Comparison of ENCODE assay signal across 26 cellular contexts in genomic region chr19:44958090-44958489, GRCh38. TPM values are rescaled to one million over a fixed set of nuclear protein-coding genes. Genes with fewer than 3 reads are reported as not detected.
DNase-seq lines count a peak whose midpoint lies in the region; ATAC-seq, FAIRE-seq and TF ChIP-seq lines count a peak whose summit lies in the region.
"Had no signal": no experiment of that assay in that cellular context is flagged by ENCODE, and none has a peak within 500 bp of the region (broad histone marks: within the 10 kb centered on the region; RNA-seq: fewer than 3 reads in every experiment).

No MANE protein-coding gene starts in this region.

- TF ChIP-seq RAD21 in GM12878 (IDR thresholded peaks at IDR 0.05; ENCODE audit: insufficient read depth, low read depth, low read length) = no peak

- no peaks in the 10 kb centered on the region for H3K9me3 ChIP-seq in NT2/D1 (ENCODE audit: insufficient read depth, low read length)
- H3K9me3 ChIP-seq in GM12878 (replicated peaks; ENCODE audit: control insufficient read depth, insufficient read depth, low read length) = no peaks in the 10 kb centered on the region
- H3K9me3 ChIP-seq: heart right ventricle had no signal

- ATAC-seq in activated T-cell treated with anti-CD3 and anti-CD28 coated beads, Interleukin-2, amount 50 U/mL, for 4 hours = no peak
- no peak for ATAC-seq in GM12878
- ATAC-seq: activated naive CD4-positive, alpha-beta T cell treated with anti-CD3 and anti-CD28 coated beads, Interleukin-2, amount 50 U/mL, for 72 hours; heart right ventricle had no signal

- H3K9ac ChIP-seq in NT2/D1 (ENCODE audit: insufficient read length, low read depth) = peak overlapping the region; percentile 22
- H3K9ac ChIP-seq in GM12878 (ENCODE audit: control insufficient read depth, insufficient read depth, low read length) = no peak overlapping the region

- H3K36me3 ChIP-seq in NT2/D1 (ENCODE audit: insufficient read depth, insufficient read length, low read length) (peaks cover 34% of the 10 kb centered on the region), GM12878 (ENCODE audit: control insufficient read depth in 2 of 2, insufficient read depth in 2 of 2, low read length in 1 of 2) (peaks cover 3 to 8% of the 10 kb centered on the region in 2 experiments; a peak in 3 of 4 replicates)

- H3K4me2 ChIP-seq in GM12878 (ENCODE audit: control insufficient read depth, insufficient read depth) = peak overlapping the region; percentile 45

- H3K36me3 Mint-ChIP-seq in activated T-cell treated with anti-CD3 and anti-CD28 coated beads, Interleukin-2, amount 50 U/mL, for 24 hours (ENCODE audit: low read depth) = peaks cover 45% of the 10 kb centered on the region
- H3K36me3 Mint-ChIP-seq in activated T-cell treated with anti-CD3 and anti-CD28 coated beads, Interleukin-2, amount 50 U/mL, for 4 hours (ENCODE audit: insufficient read depth) = peaks cover 13% of the 10 kb centered on the region
- H3K36me3 Mint-ChIP-seq in progenitor cell of endocrine pancreas (ENCODE audit: insufficient read depth) = peaks cover 2% of the 10 kb centered on the region

- no peak for DNase-seq in activated T-cell treated with anti-CD3 and anti-CD28 coated beads, Interleukin-2, amount 50 U/mL, for 24 hours
- no peak for DNase-seq in activated T-cell treated with anti-CD3 and anti-CD28 coated beads, Interleukin-2, amount 50 U/mL, for 4 hours
- no peak for DNase-seq in NT2/D1 (ENCODE audit: low read depth, low spot score)
- no peak for DNase-seq in GM12878 (ENCODE audit: low read depth, low spot score)
- no peak for DNase-seq in progenitor cell of endocrine pancreas (ENCODE audit: low spot score, unreplicated experiment)
- no peak for DNase-seq in stimulated activated CD4-positive, alpha-beta T cell treated with anti-CD3 and anti-CD28 coated beads, Interleukin-15, amount 100 ng/mL, for 24 hours
- DNase-seq in hypothalamus (lab: John Stamatoyannopoulos, UW) = no peak
- DNase-seq in NCI-H1930 (lab: John Stamatoyannopoulos, UW) = no peak
- DNase-seq: ACHN; activated CD4-positive, CD25-positive, alpha-beta regulatory T cell; CD8-positive, alpha-beta memory T cell; central memory CD4-positive, alpha-beta T cell; DMS79 treated with DMSO at 0.1 percent for 48 hours; effector memory CD4-positive, alpha-beta T cell; heart right ventricle; islet precursor cell; mesendoderm; NCI-H1436; NCI-H345; T-helper 2 cell had no signal

- H3K27ac Mint-ChIP-seq in activated T-cell treated with anti-CD3 and anti-CD28 coated beads, Interleukin-2, amount 50 U/mL, for 24 hours = peak overlapping the region; percentile 99
- peak overlapping the region; percentile 68 for H3K27ac Mint-ChIP-seq in progenitor cell of endocrine pancreas

- peaks cover 55% of the 10 kb centered on the region for H3K4me1 Mint-ChIP-seq in activated T-cell treated with anti-CD3 and anti-CD28 coated beads, Interleukin-2, amount 50 U/mL, for 24 hours (ENCODE audit: low read depth)
- H3K4me1 Mint-ChIP-seq in activated T-cell treated with anti-CD3 and anti-CD28 coated beads, Interleukin-2, amount 50 U/mL, for 4 hours (ENCODE audit: low read depth) = peaks cover 57% of the 10 kb centered on the region
- peaks cover 19% of the 10 kb centered on the region for H3K4me1 Mint-ChIP-seq in progenitor cell of endocrine pancreas (ENCODE audit: low read depth)

- H3K27ac ChIP-seq in GM12878 (ENCODE audit: control insufficient read depth, insufficient read depth) = peak overlapping the region; percentile 7; the same call in 1 of the 2 replicates

- SMC1A ChIA-PET in GM12878 (lab: Charles Lee; ENCODE audit: uncharacterized antibody, unreplicated experiment) = interaction anchor here (0.6 to 2.0 kb wide), 4 partner anchors 31 to 207 kb away, joined by 3 to 6 read pairs (median 3); no protein-coding TSS in a partner anchor

- H3K4me3 ChIP-seq in NT2/D1 (ENCODE audit: insufficient read length, low read depth) = no peak overlapping the region
- H3K4me3 ChIP-seq in GM12878 = peak overlapping the region; percentile 80; the same call in 1 of the 2 replicates
- H3K4me3 ChIP-seq: heart right ventricle had no signal

- POLR2A ChIA-PET in GM12878 (lab: Charles Lee) = interaction anchor here (0.6 to 1.4 kb wide), 4 partner anchors 49 to 83 kb away, joined by 3 to 7 read pairs (median 4); partner anchors contain the start of gene CLASRP

- H2AFZ ChIP-seq in GM12878 (ENCODE audit: control insufficient read depth, low read depth, low read length) = no peak overlapping the region

- CTCF ChIA-PET in GM12878 (lab: Yijun Ruan, JAX) = interaction anchor here (1.9 kb wide), 1 partner anchor 102 kb away, joined by 7 read pairs; no protein-coding TSS in a partner anchor

- no peak for TF ChIP-seq CTCF in GM12878 (IDR thresholded peaks at IDR 0.05 in 2 of 3, conservative IDR thresholded peaks at IDR 0.05 in 1 of 3; ENCODE audit: control insufficient read depth in 2 of 3, extremely low read depth in 1 of 3, insufficient read depth in 1 of 3, low read depth in 3 of 3, low read length in 3 of 3)
- no peak for TF ChIP-seq CTCF in progenitor cell of endocrine pancreas (IDR thresholded peaks at IDR 0.05; ENCODE audit: unreplicated experiment)

- no peak for TF ChIP-seq POLR2A in GM12878 (IDR thresholded peaks at IDR 0.05; ENCODE audit: low read depth, low read length)

- no peak for FAIRE-seq in GM12878 (lab: Jason Lieb, UNC)
- FAIRE-seq: GM18507, H54, urothelium cell line had no signal

- no peaks in the 10 kb centered on the region for H3K27me3 Mint-ChIP-seq in activated T-cell treated with anti-CD3 and anti-CD28 coated beads, Interleukin-2, amount 50 U/mL, for 24 hours
- no peaks in the 10 kb centered on the region for H3K27me3 Mint-ChIP-seq in activated T-cell treated with anti-CD3 and anti-CD28 coated beads, Interleukin-2, amount 50 U/mL, for 4 hours (ENCODE audit: low read depth)
- H3K27me3 Mint-ChIP-seq in progenitor cell of endocrine pancreas = no peaks in the 10 kb centered on the region

- in situ Hi-C loops in GM12878 (cut with MboI) = loop anchor here (10.0 kb wide), 1 partner anchor 53 kb away; the partner anchor contains the start of gene APOE

- 87% methylated on average over 9 of the region's 9 CpGs for WGBS in GM12878 (ENCODE audit: insufficient coverage, insufficient replicate concordance, low lambda C conversion rate, missing lambda C conversion rate)

- RAD21 ChIA-PET in GM12878 (lab: Charles Lee; ENCODE audit: unreplicated experiment) = interaction anchor here (1.2 to 2.1 kb wide), 2 partner anchors 47 to 102 kb away, joined by 3 to 8 read pairs; no protein-coding TSS in a partner anchor

- H3K27me3 ChIP-seq in NT2/D1 (ENCODE audit: insufficient read depth, insufficient read length) (no peaks in the 10 kb centered on the region), GM12878 (replicated peaks in 1 of 2; ENCODE audit: control insufficient read depth in 2 of 2, insufficient read depth in 2 of 2, low read length in 1 of 2) (no peaks in the 10 kb centered on the region)
- H3K27me3 ChIP-seq: heart right ventricle had no signal

- no peak for TF ChIP-seq EP300 in GM12878 (IDR thresholded peaks at IDR 0.05; ENCODE audit: borderline replicate concordance in 1 of 2, control insufficient read depth in 1 of 2, low read depth in 2 of 2, low read length in 2 of 2)

- intact Hi-C loops in GM12878 (cut with micrococcal nuclease; ENCODE audit: unreplicated experiment) = no loop called here

- no peak overlapping the region for H3K4me3 Mint-ChIP-seq in activated T-cell treated with anti-CD3 and anti-CD28 coated beads, Interleukin-2, amount 50 U/mL, for 24 hours
- H3K4me3 Mint-ChIP-seq in activated T-cell treated with anti-CD3 and anti-CD28 coated beads, Interleukin-2, amount 50 U/mL, for 4 hours = no peak overlapping the region
- no peak overlapping the region for H3K4me3 Mint-ChIP-seq in progenitor cell of endocrine pancreas (ENCODE audit: low read depth)

- H3K79me2 ChIP-seq in GM12878 (ENCODE audit: control insufficient read depth, insufficient read depth, low read length) = peaks cover 65% of the 10 kb centered on the region

- no TSS peak for BruUV-seq in GM12878 (replicated peaks; lab: Mats Ljungman, UMichigan)

- no peaks in the 10 kb centered on the region for H4K20me1 ChIP-seq in GM12878 (ENCODE audit: control insufficient read depth, insufficient read depth)

- H3K4me1 ChIP-seq in NT2/D1 (ENCODE audit: insufficient read depth, insufficient read length) (peaks cover 5% of the 10 kb centered on the region), GM12878 (ENCODE audit: control insufficient read depth, insufficient read depth, low read length) (peaks cover 19% of the 10 kb centered on the region)

- no peaks in the 10 kb centered on the region for H3K9me3 Mint-ChIP-seq in activated T-cell treated with anti-CD3 and anti-CD28 coated beads, Interleukin-2, amount 50 U/mL, for 24 hours
- H3K9me3 Mint-ChIP-seq in activated T-cell treated with anti-CD3 and anti-CD28 coated beads, Interleukin-2, amount 50 U/mL, for 4 hours = no peaks in the 10 kb centered on the region
- no peaks in the 10 kb centered on the region for H3K9me3 Mint-ChIP-seq in progenitor cell of endocrine pancreas (ENCODE audit: low read depth)
- H3K9me3 Mint-ChIP-seq: activated naive CD4-positive, alpha-beta T cell treated with anti-CD3 and anti-CD28 coated beads, Interleukin-2, amount 50 U/mL, for 72 hours had no signal

RNA-seq across cellular contexts. Expression of gene CLPTM1, which starts 2.9 kb away (rescaled TPM):
- total RNA-seq in activated T-cell treated with anti-CD3 and anti-CD28 coated beads, Interleukin-2, amount 50 U/mL, for 4 hours = 100 to 1,000 TPM; 103 to 117 (median 112) TPM
- 48.2 and 53.9 TPM in 2 replicates for total RNA-seq in GM12878 (2013; cell fraction: nucleolus; rRNA removed)
- total RNA-seq in GM12878 (2014; rRNA removed) (22.5 and 34.3 TPM in 2 replicates), GM12878 (2014; rRNA removed; fragmentation: Illumina TruSeq; extraction: Trizol) (10.5 and 14.4 TPM in 2 replicates), GM12878 (2021) (70.6 and 72.6 TPM in 2 replicates), progenitor cell of endocrine pancreas (95.5 and 98.8 TPM in 2 replicates)
- polyA plus RNA-seq in GM12878 (2011; ENCODE audit: low read depth) = 19.8 TPM
- polyA plus RNA-seq in GM12878 (2011; rRNA removed) (13.3 and 33.1 TPM in 2 replicates), GM12878 (2014; fragmentation: Illumina TruSeq; extraction: Trizol) (28.5 and 51.2 TPM in 2 replicates), GM12878 (2014; fragmentation: Nextera tagmentation; extraction: Ambion mirVana) (1 to 10 TPM in 1 of 2 experiments, under 1 TPM in 1; 0.42 to 2.3 TPM), GM12878 (2014; rRNA removed) (36.2 and 43.4 TPM in 2 replicates), GM12878 (2016; fragmentation: Nextera tagmentation; extraction: Ambion mirVana) (10 to 100 TPM; 56.6 to 60.9 TPM)
- polyA plus RNA-seq in GM12878 (2011; cell fraction: cytosol; rRNA removed) = 49.1 and 49.9 TPM in 2 replicates
- 120 and 136 TPM in 2 replicates for polyA plus RNA-seq in GM12878 (2011; cell fraction: nucleus; rRNA removed)
- 37.1 and 39.2 TPM in 2 replicates for polyA plus RNA-seq in GM12878 (2012)
- 45.1 and 46.5 TPM in 2 replicates for polyA minus RNA-seq in GM12878 (2011; rRNA and poly(A)+ RNA removed)
- polyA minus RNA-seq in GM12878 (2011; cell fraction: cytosol; rRNA and poly(A)+ RNA removed) = 22.6 and 31.4 TPM in 2 replicates
- 23.0 and 39.7 TPM in 2 replicates for polyA minus RNA-seq in GM12878 (2011; cell fraction: nucleus; rRNA and poly(A)+ RNA removed)

RNA-seq across cellular contexts. Expression of gene APOC2, which starts 12.2 kb away (rescaled TPM):
- not detected for total RNA-seq in activated T-cell treated with anti-CD3 and anti-CD28 coated beads, Interleukin-2, amount 50 U/mL, for 4 hours
- total RNA-seq in GM12878 (2013; cell fraction: nucleolus; rRNA removed) = not detected in 2 replicates
- total RNA-seq in GM12878 (2014; rRNA removed) (not detected in 2 replicates), GM12878 (2014; rRNA removed; fragmentation: Illumina TruSeq; extraction: Trizol) (not detected in 2 replicates), GM12878 (2021) (not detected in 2 replicates), progenitor cell of endocrine pancreas (not detected in 2 replicates)
- polyA plus RNA-seq in GM12878 (2011; ENCODE audit: low read depth) = not detected
- polyA plus RNA-seq in GM12878 (2011; rRNA removed) (0.52 and 0.72 TPM in 2 replicates), GM12878 (2014; fragmentation: Illumina TruSeq; extraction: Trizol) (not detected in 2 replicates), GM12878 (2014; fragmentation: Nextera tagmentation; extraction: Ambion mirVana) (not detected), GM12878 (2014; rRNA removed) (not detected in 2 replicates), GM12878 (2016; fragmentation: Nextera tagmentation; extraction: Ambion mirVana) (not detected)
- polyA plus RNA-seq in GM12878 (2011; cell fraction: cytosol; rRNA removed) = 1.2 and 1.3 TPM in 2 replicates
- polyA plus RNA-seq in GM12878 (2011; cell fraction: nucleus; rRNA removed) = not detected in 2 replicates
- 0.49 TPM in 1 of 2 replicates, not detected in the other for polyA plus RNA-seq in GM12878 (2012)
- 0.41 TPM in 1 of 2 replicates, not detected in the other for polyA minus RNA-seq in GM12878 (2011; rRNA and poly(A)+ RNA removed)
- polyA minus RNA-seq in GM12878 (2011; cell fraction: cytosol; rRNA and poly(A)+ RNA removed) = not detected in 2 replicates
- polyA minus RNA-seq in GM12878 (2011; cell fraction: nucleus; rRNA and poly(A)+ RNA removed) = not detected in 2 replicates
- total RNA-seq: activated naive CD4-positive, alpha-beta T cell treated with anti-CD3 and anti-CD28 coated beads, Interleukin-2, amount 50 U/mL, for 72 hours; CD8-positive, alpha-beta memory T cell; fibroblast of lung; LHCN-M2 had no signal
- polyA plus RNA-seq: CD8-positive, alpha-beta memory T cell; fibroblast of lung had no signal

RNA-seq across cellular contexts. Expression of gene APOC4, which starts 16.1 kb away (rescaled TPM):
- total RNA-seq in activated T-cell treated with anti-CD3 and anti-CD28 coated beads, Interleukin-2, amount 50 U/mL, for 4 hours = not detected
- total RNA-seq in GM12878 (2013; cell fraction: nucleolus; rRNA removed) = not detected in 2 replicates
- total RNA-seq in GM12878 (2014; rRNA removed) (not detected in 2 replicates), GM12878 (2014; rRNA removed; fragmentation: Illumina TruSeq; extraction: Trizol) (not detected in 2 replicates), GM12878 (2021) (not detected in 2 replicates), progenitor cell of endocrine pancreas (not detected in 2 replicates)
- not detected for polyA plus RNA-seq in GM12878 (2011; ENCODE audit: low read depth)
- polyA plus RNA-seq in GM12878 (2011; rRNA removed) (not detected in 2 replicates), GM12878 (2014; fragmentation: Illumina TruSeq; extraction: Trizol) (1.4 TPM in 1 of 2 replicates, not detected in the other), GM12878 (2014; fragmentation: Nextera tagmentation; extraction: Ambion mirVana) (not detected), GM12878 (2014; rRNA removed) (not detected in 2 replicates), GM12878 (2016; fragmentation: Nextera tagmentation; extraction: Ambion mirVana) (not detected)
- polyA plus RNA-seq in GM12878 (2011; cell fraction: cytosol; rRNA removed) = not detected in 2 replicates
- polyA plus RNA-seq in GM12878 (2011; cell fraction: nucleus; rRNA removed) = not detected in 2 replicates
- not detected in 2 replicates for polyA plus RNA-seq in GM12878 (2012)
- polyA minus RNA-seq in GM12878 (2011; rRNA and poly(A)+ RNA removed) = not detected in 2 replicates
- polyA minus RNA-seq in GM12878 (2011; cell fraction: cytosol; rRNA and poly(A)+ RNA removed) = not detected in 2 replicates
- not detected in 2 replicates for polyA minus RNA-seq in GM12878 (2011; cell fraction: nucleus; rRNA and poly(A)+ RNA removed)
- total RNA-seq: activated naive CD4-positive, alpha-beta T cell treated with anti-CD3 and anti-CD28 coated beads, Interleukin-2, amount 50 U/mL, for 72 hours; CD8-positive, alpha-beta memory T cell; fibroblast of lung; heart right ventricle; LHCN-M2 had no signal
- polyA plus RNA-seq: CD8-positive, alpha-beta memory T cell; fibroblast of lung; heart right ventricle had no signal

RNA-seq across cellular contexts. Expression of gene RELB, which starts 43.2 kb away (rescaled TPM):
- total RNA-seq in activated T-cell treated with anti-CD3 and anti-CD28 coated beads, Interleukin-2, amount 50 U/mL, for 4 hours = 100 to 1,000 TPM; 128 to 137 (median 129) TPM
- 26.2 and 27.0 TPM in 2 replicates for total RNA-seq in GM12878 (2013; cell fraction: nucleolus; rRNA removed)
- 14.6 and 22.8 TPM in 2 replicates for total RNA-seq in GM12878 (2014; rRNA removed)
- 8.4 and 9.1 TPM in 2 replicates for total RNA-seq in GM12878 (2014; rRNA removed; fragmentation: Illumina TruSeq; extraction: Trizol)
- total RNA-seq in GM12878 (2021) = 43.4 and 43.8 TPM in 2 replicates
- 7.3 TPM for polyA plus RNA-seq in GM12878 (2011; ENCODE audit: low read depth)
- polyA plus RNA-seq in GM12878 (2011; rRNA removed) = 9.9 and 20.6 TPM in 2 replicates
- 34.4 and 43.0 TPM in 2 replicates for polyA plus RNA-seq in GM12878 (2011; cell fraction: cytosol; rRNA removed)
- polyA plus RNA-seq in GM12878 (2011; cell fraction: nucleus; rRNA removed) = 42.0 and 52.3 TPM in 2 replicates
- 27.3 and 32.8 TPM in 2 replicates for polyA plus RNA-seq in GM12878 (2012)
- polyA plus RNA-seq in GM12878 (2014; fragmentation: Illumina TruSeq; extraction: Trizol) = 3.6 and 5.6 TPM in 2 replicates
- 1 to 10 TPM in 1 of 2 experiments, under 1 TPM in 1; 0.66 to 3.2 TPM for polyA plus RNA-seq in GM12878 (2014; fragmentation: Nextera tagmentation; extraction: Ambion mirVana)
- polyA plus RNA-seq in GM12878 (2014; rRNA removed) = 27.9 and 38.9 TPM in 2 replicates
- 10 to 100 TPM; 11.1 to 14.5 TPM for polyA plus RNA-seq in GM12878 (2016; fragmentation: Nextera tagmentation; extraction: Ambion mirVana)
- 27.9 and 45.2 TPM in 2 replicates for polyA minus RNA-seq in GM12878 (2011; rRNA and poly(A)+ RNA removed)
- polyA minus RNA-seq in GM12878 (2011; cell fraction: cytosol; rRNA and poly(A)+ RNA removed) = 30.0 and 34.2 TPM in 2 replicates
- 9.7 and 20.9 TPM in 2 replicates for polyA minus RNA-seq in GM12878 (2011; cell fraction: nucleus; rRNA and poly(A)+ RNA removed)
- 6.2 and 6.8 TPM in 2 replicates for total RNA-seq in progenitor cell of endocrine pancreas

RNA-seq across cellular contexts. Expression of gene APOC1, which starts 43.7 kb away (rescaled TPM):
- total RNA-seq in activated T-cell treated with anti-CD3 and anti-CD28 coated beads, Interleukin-2, amount 50 U/mL, for 4 hours = 1 to 10 TPM; 1.3 to 4.8 (median 4.2) TPM
- not detected in 2 replicates for total RNA-seq in GM12878 (2013; cell fraction: nucleolus; rRNA removed)
- 0.73 and 1.3 TPM in 2 replicates for total RNA-seq in GM12878 (2014; rRNA removed)
- 0.76 and 2.4 TPM in 2 replicates for total RNA-seq in GM12878 (2014; rRNA removed; fragmentation: Illumina TruSeq; extraction: Trizol)
- total RNA-seq in GM12878 (2021) = 2.7 and 3.8 TPM in 2 replicates
- 1.1 TPM for polyA plus RNA-seq in GM12878 (2011; ENCODE audit: low read depth)
- polyA plus RNA-seq in GM12878 (2011; rRNA removed) = 1.0 and 1.7 TPM in 2 replicates
- 0.85 and 1.2 TPM in 2 replicates for polyA plus RNA-seq in GM12878 (2011; cell fraction: cytosol; rRNA removed)
- 1.1 TPM in 1 of 2 replicates, not detected in the other for polyA plus RNA-seq in GM12878 (2011; cell fraction: nucleus; rRNA removed)
- 8.3 and 12.1 TPM in 2 replicates for polyA plus RNA-seq in GM12878 (2012)
- 3.8 TPM in 1 of 2 replicates, not detected in the other for polyA plus RNA-seq in GM12878 (2014; fragmentation: Illumina TruSeq; extraction: Trizol)
- polyA plus RNA-seq in GM12878 (2014; fragmentation: Nextera tagmentation; extraction: Ambion mirVana) = 1 to 10 TPM; 2.4 to 4.0 TPM
- polyA plus RNA-seq in GM12878 (2014; rRNA removed) = 0.47 and 0.83 TPM in 2 replicates
- polyA plus RNA-seq in GM12878 (2016; fragmentation: Nextera tagmentation; extraction: Ambion mirVana) = 1 to 10 TPM; 2.8 to 3.9 TPM
- 0.73 TPM in 1 of 2 replicates, not detected in the other for polyA minus RNA-seq in GM12878 (2011; rRNA and poly(A)+ RNA removed)
- not detected in 2 replicates for polyA minus RNA-seq in GM12878 (2011; cell fraction: cytosol; rRNA and poly(A)+ RNA removed)
- not detected in 2 replicates for polyA minus RNA-seq in GM12878 (2011; cell fraction: nucleus; rRNA and poly(A)+ RNA removed)
- total RNA-seq in progenitor cell of endocrine pancreas = 85.5 and 89.4 TPM in 2 replicates
- polyA plus RNA-seq: CD8-positive, alpha-beta memory T cell had no signal
